ENCODE assay signal across 8 cellular contexts in the genomic region with DNA sequence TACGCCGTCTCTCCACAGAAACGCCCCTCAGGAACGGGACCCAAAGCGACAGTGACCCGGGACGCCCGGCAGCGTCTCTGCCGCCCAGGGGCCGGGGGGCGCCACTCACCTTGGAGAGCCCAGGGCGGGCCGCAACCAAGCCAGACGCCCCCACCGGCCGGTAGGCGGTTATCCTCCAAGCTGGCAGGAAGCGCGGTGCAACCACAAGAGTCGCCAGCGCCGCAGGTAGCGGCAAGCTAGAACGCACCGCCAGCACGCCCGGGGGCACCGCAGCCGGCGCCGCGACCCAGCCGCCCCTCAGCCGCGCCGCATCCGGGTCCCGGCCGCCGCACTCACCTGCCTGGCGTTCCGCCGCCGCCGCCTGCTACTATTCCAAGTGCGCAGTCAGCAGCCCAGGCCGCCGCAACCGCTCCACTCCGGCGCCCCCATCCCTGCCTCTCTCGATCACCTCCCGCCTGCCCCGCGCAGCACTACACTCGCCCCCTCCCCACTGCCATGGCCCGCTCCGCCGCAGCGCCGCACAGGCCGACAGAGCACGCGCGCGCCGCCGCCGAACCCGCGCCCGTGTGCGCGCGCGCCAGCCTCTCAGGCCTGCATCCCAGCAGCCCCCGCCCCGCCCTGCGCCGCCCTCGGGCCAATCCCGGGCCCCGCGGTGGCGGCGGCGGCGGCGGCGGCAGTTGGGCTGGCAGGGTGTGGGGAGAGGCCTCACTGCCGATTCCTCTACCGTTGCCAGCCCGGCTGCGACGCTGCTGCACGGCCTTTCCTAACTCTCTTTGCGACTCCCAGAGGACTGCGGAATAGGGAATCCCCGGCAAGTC. TPM values are rescaled to one million over a fixed set of nuclear protein-coding genes. Genes with fewer than 3 reads are reported as not detected.
DNase-seq lines count a peak whose midpoint lies in the region; ATAC-seq and TF ChIP-seq lines count a peak whose summit lies in the region.

Gene PIK3CB (minus strand): TSS at position 570 of the 818 bp plus-strand sequence. CDS start 75,585 bp downstream, outside the sequence.

- H3K27me3 ChIP-seq in Karpas-422 (ENCODE audit: low read length) (no peaks in the 10 kb centered on the region), fibroblast of lung (ENCODE audit: control insufficient read depth, insufficient read depth, low read length) (no peaks in the 10 kb centered on the region)

- no peaks in the 10 kb centered on the region for H3K9me3 Mint-ChIP-seq in activated T-helper 17 cell treated with anti-CD3 and anti-CD28 coated beads, Interleukin-2, amount 50 U/mL, for 72 hours
- H3K9me3 Mint-ChIP-seq in nephron progenitor cell, result peaks cover 22% of the 10 kb centered on the region
- no peaks in the 10 kb centered on the region for H3K9me3 Mint-ChIP-seq in stimulated activated naive CD8-positive, alpha-beta T cell treated with anti-CD3 and anti-CD28 coated beads, Interleukin-15, amount 100 ng/mL, for 72 hours

- peak; percentile 92 for ATAC-seq in GM21723 (IDR thresholded peaks at IDR 0.05; ENCODE audit: unreplicated experiment)
- peak; percentile 94 for ATAC-seq in activated T-helper 17 cell treated with anti-CD3 and anti-CD28 coated beads, Interleukin-2, amount 50 U/mL, for 72 hours (replicated peaks)
- ATAC-seq in stimulated activated naive CD8-positive, alpha-beta T cell treated with anti-CD3 and anti-CD28 coated beads, Interleukin-15, amount 100 ng/mL, for 72 hours, result peak; percentile 94

- H3K9me2 ChIP-seq in Karpas-422 (replicated peaks; ENCODE audit: insufficient read depth, low read length), result no peaks in the 10 kb centered on the region

- peak within 1 kb of the TSS; percentile 44; the same call in 1 of the 2 replicates for H3K27ac ChIP-seq in Karpas-422 (ENCODE audit: low read length)
- H3K27ac ChIP-seq in fibroblast of lung (ENCODE audit: insufficient read depth, low read length), result peak within 1 kb of the TSS; percentile 93

- no peaks in the 10 kb centered on the region for H3K9me3 ChIP-seq in Karpas-422 (ENCODE audit: low read length)
- no peaks in the 10 kb centered on the region for H3K9me3 ChIP-seq in fibroblast of lung (ENCODE audit: control insufficient read depth, insufficient read depth, low read depth, low read length)

- H3K4me2 ChIP-seq in Karpas-422 (ENCODE audit: low read depth, low read length, poor library complexity, severe bottlenecking) (peak within 1 kb of the TSS; percentile 70), fibroblast of lung (ENCODE audit: extremely low read depth, insufficient read depth, low read length) (peak within 1 kb of the TSS; percentile 99)

- H3K4me3 ChIP-seq in Karpas-422 (ENCODE audit: low read length) (peak within 1 kb of the TSS; percentile 78), fibroblast of lung (replicated peaks in 1 of 4; ENCODE audit: control extremely low read depth in 1 of 4, insufficient read depth in 1 of 4, low read depth in 3 of 4, low read length in 4 of 4) (peak within 1 kb of the TSS; percentile 68 to 95 (median 80))

- H3K4me3 Mint-ChIP-seq in activated T-helper 17 cell treated with anti-CD3 and anti-CD28 coated beads, Interleukin-2, amount 50 U/mL, for 72 hours, result peak within 1 kb of the TSS; percentile 98
- H3K4me3 Mint-ChIP-seq in nephron progenitor cell, result peak within 1 kb of the TSS; percentile 89
- H3K4me3 Mint-ChIP-seq in stimulated activated naive CD8-positive, alpha-beta T cell treated with anti-CD3 and anti-CD28 coated beads, Interleukin-15, amount 100 ng/mL, for 72 hours, result peak within 1 kb of the TSS; percentile 93 to 94

- H3K36me3 ChIP-seq in Karpas-422 (ENCODE audit: insufficient read depth, low read length) (no peaks in the 10 kb centered on the region), fibroblast of lung (ENCODE audit: control insufficient read depth, insufficient read depth, low read length) (no peaks in the 10 kb centered on the region)

- H4K20me1 ChIP-seq in Karpas-422 (ENCODE audit: insufficient read depth, low read depth, low read length), result no peaks in the 10 kb centered on the region; the same call in 1 of the 2 replicates
- no peaks in the 10 kb centered on the region for H4K20me1 ChIP-seq in fibroblast of lung (ENCODE audit: control insufficient read depth, extremely low read depth, insufficient read depth, low read length)

- H3K36me3 Mint-ChIP-seq in activated T-helper 17 cell treated with anti-CD3 and anti-CD28 coated beads, Interleukin-2, amount 50 U/mL, for 72 hours (ENCODE audit: low read depth), result peaks cover 15% of the 10 kb centered on the region
- H3K36me3 Mint-ChIP-seq in nephron progenitor cell (ENCODE audit: low read depth), result peaks cover 24% of the 10 kb centered on the region

- H3K4me1 Mint-ChIP-seq in activated T-helper 17 cell treated with anti-CD3 and anti-CD28 coated beads, Interleukin-2, amount 50 U/mL, for 72 hours, result peaks cover 17% of the 10 kb centered on the region
- H3K4me1 Mint-ChIP-seq in nephron progenitor cell, result peaks cover 19% of the 10 kb centered on the region
- H3K4me1 Mint-ChIP-seq in stimulated activated naive CD8-positive, alpha-beta T cell treated with anti-CD3 and anti-CD28 coated beads, Interleukin-15, amount 100 ng/mL, for 72 hours, result peaks cover 34% of the 10 kb centered on the region

- H3K9ac ChIP-seq in Karpas-422 (ENCODE audit: low read length) (peak within 1 kb of the TSS; percentile 94), fibroblast of lung (ENCODE audit: insufficient read depth, low read length) (peak within 1 kb of the TSS; percentile 81)

- H3K4me1 ChIP-seq in Karpas-422 (ENCODE audit: low read length), result peaks cover 14% of the 10 kb centered on the region
- H3K4me1 ChIP-seq in fibroblast of lung (ENCODE audit: control insufficient read depth, extremely low read depth, insufficient read depth, low read length), result peaks cover 4% of the 10 kb centered on the region

- TF ChIP-seq CTCF in fibroblast of lung (conservative IDR thresholded peaks at IDR 0.05 in 1 of 2, IDR thresholded peaks at IDR 0.05 in 1 of 2; ENCODE audit: low read depth in 1 of 2, low read length in 2 of 2), result peak; percentile 16 to 19
- no peak for TF ChIP-seq CTCF in nephron progenitor cell (IDR thresholded peaks at IDR 0.05)

- H2AFZ ChIP-seq in Karpas-422 (ENCODE audit: low read length) (peak within 1 kb of the TSS; percentile 94), fibroblast of lung (ENCODE audit: low read length) (peak within 1 kb of the TSS; percentile 98)

- H3K27ac Mint-ChIP-seq in activated T-helper 17 cell treated with anti-CD3 and anti-CD28 coated beads, Interleukin-2, amount 50 U/mL, for 72 hours, result peak within 1 kb of the TSS; percentile 99
- peak within 1 kb of the TSS; percentile 97 for H3K27ac Mint-ChIP-seq in nephron progenitor cell
- peak within 1 kb of the TSS; percentile 96 to 98 for H3K27ac Mint-ChIP-seq in stimulated activated naive CD8-positive, alpha-beta T cell treated with anti-CD3 and anti-CD28 coated beads, Interleukin-15, amount 100 ng/mL, for 72 hours

- DNase-seq in DMS79 treated with DMSO at 0.1 percent for 48 hours (lab: John Stamatoyannopoulos, UW) (peak; percentile 81), Karpas-422 (peak; percentile 96), RPMI7951 (ENCODE audit: low read depth) (peak; percentile 89), fibroblast of lung (ENCODE audit: low read depth in 2 of 2) (peak; percentile 77 to 84), nephron progenitor cell (peak; percentile 95)
- peak; percentile 85 for DNase-seq in stimulated activated naive CD8-positive, alpha-beta T cell treated with anti-CD3 and anti-CD28 coated beads, Interleukin-15, amount 100 ng/mL, for 72 hours

- H3K79me2 ChIP-seq in Karpas-422 (ENCODE audit: low read length) (peaks cover 44% of the 10 kb centered on the region), fibroblast of lung (ENCODE audit: control insufficient read depth, insufficient read depth, low read length) (peaks cover 28% of the 10 kb centered on the region)

- no peaks in the 10 kb centered on the region for H3K27me3 Mint-ChIP-seq in activated T-helper 17 cell treated with anti-CD3 and anti-CD28 coated beads, Interleukin-2, amount 50 U/mL, for 72 hours
- H3K27me3 Mint-ChIP-seq in nephron progenitor cell (ENCODE audit: low read depth, poor library complexity), result peaks cover 9% of the 10 kb centered on the region
- H3K27me3 Mint-ChIP-seq in stimulated activated naive CD8-positive, alpha-beta T cell treated with anti-CD3 and anti-CD28 coated beads, Interleukin-15, amount 100 ng/mL, for 72 hours, result no peaks in the 10 kb centered on the region

RNA-seq across cellular contexts. Expression of gene PIK3CB, which starts in this region (rescaled TPM):
- 13.0 and 35.3 TPM in 2 replicates for total RNA-seq in Karpas-422 (2014; rRNA removed; shearing (Covaris generic); ENCODE audit: low replicate concordance)
- 9.1 and 11.1 TPM in 2 replicates for total RNA-seq in RPMI7951 (2014; rRNA removed; shearing (Covaris generic))
- 10 to 100 TPM; 17.2 to 20.3 TPM for total RNA-seq in activated T-helper 17 cell treated with anti-CD3 and anti-CD28 coated beads, Interleukin-2, amount 50 U/mL, for 72 hours
- total RNA-seq in fibroblast of lung, result 9.2 and 17.0 TPM in 2 replicates
- polyA plus RNA-seq in fibroblast of lung, result 12.4 and 18.2 TPM in 2 replicates
- polyA plus RNA-seq in fibroblast of lung (2012), result 11.1 and 18.8 TPM in 2 replicates
- 7.6 and 15.3 TPM in 2 replicates for polyA minus RNA-seq in fibroblast of lung (ENCODE audit: low replicate concordance)

Comparison
In these comparisons a context has a peak if more than half of its experiments do, and no peak if none do; other contexts are left out.
1. Peak in every context shown above with its lines: DNase-seq, ATAC-seq, H3K4me3 ChIP-seq and H3K27ac ChIP-seq.